Comparison of ENCODE assay signal across 11 cellular contexts in the genomic region with DNA sequence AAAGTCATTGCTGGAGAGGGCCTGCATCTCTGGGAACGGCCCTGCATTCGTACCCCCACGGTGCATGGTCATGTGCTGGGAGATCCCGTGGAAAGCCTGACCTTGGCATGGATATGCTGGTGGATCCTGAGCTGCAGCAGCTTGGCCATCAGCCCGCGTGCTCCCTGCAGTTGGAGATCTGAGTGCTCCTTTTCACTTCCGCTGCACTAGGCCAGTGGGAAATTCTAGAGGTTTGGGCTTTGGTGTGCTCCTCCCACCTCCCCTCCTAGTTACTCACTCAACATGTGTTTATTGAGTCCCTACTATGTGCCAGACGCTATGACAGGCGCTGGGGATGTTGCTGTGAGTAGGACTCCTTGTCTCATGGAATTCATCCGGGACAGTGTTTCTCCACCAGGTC.
DNase-seq lines count a peak whose midpoint lies in the region; ATAC-seq, FAIRE-seq and TF ChIP-seq lines count a peak whose summit lies in the region.
"Had no signal": no experiment of that assay in that cellular context is flagged by ENCODE, and none has a peak within 500 bp of the region (broad histone marks: within the 10 kb centered on the region; RNA-seq: fewer than 3 reads in every experiment).

No MANE protein-coding gene starts in this region.

- H3K9ac ChIP-seq in Loucy (ENCODE audit: low read depth, low read length, poor library complexity, severe bottlenecking): no peak overlapping the region
- H3K9ac ChIP-seq in astrocyte (ENCODE audit: low read length): no peak overlapping the region

- H3K4me1 ChIP-seq in Loucy (ENCODE audit: insufficient read depth, low read length, poor library complexity, severe bottlenecking) (peaks cover 21% of the 10 kb centered on the region), astrocyte (ENCODE audit: insufficient read depth, low read length) (peaks cover 10% of the 10 kb centered on the region)
- H3K4me1 ChIP-seq: ascending aorta had no signal

- H4K20me1 ChIP-seq in Loucy (ENCODE audit: insufficient read depth, low read length, poor library complexity, severe bottlenecking) (no peaks in the 10 kb centered on the region), astrocyte (ENCODE audit: insufficient read depth, low read length) (no peaks in the 10 kb centered on the region)

- H3K4me2 ChIP-seq in Loucy (ENCODE audit: low read depth, low read length, poor library complexity, severe bottlenecking) (peak overlapping the region; percentile 65), astrocyte (ENCODE audit: low read length) (peak overlapping the region; percentile 40)

- H2AFZ ChIP-seq in Loucy (ENCODE audit: low read length) (no peak overlapping the region), astrocyte (ENCODE audit: low read depth, low read length) (no peak overlapping the region)

- no peak for TF ChIP-seq CTCF in Loucy (conservative IDR thresholded peaks at IDR 0.05; ENCODE audit: low read length)
- TF ChIP-seq CTCF in astrocyte (IDR thresholded peaks at IDR 0.05; ENCODE audit: insufficient read depth, low read depth, low read length): no peak
- no peak for TF ChIP-seq CTCF in neural crest cell (conservative IDR thresholded peaks at IDR 0.05)

- DNase-seq in T-helper 1 cell (no peak), astrocyte (ENCODE audit: low read depth) (no peak), neural crest cell (ENCODE audit: low read depth, low spot score) (no peak), ecto neural progenitor cell (ENCODE audit: low spot score) (no peak), NCI-H82 treated with DMSO at 0.1 percent for 48 hours (lab: John Stamatoyannopoulos, UW; ENCODE audit: unreplicated experiment) (no peak)
- DNase-seq: SHP77 had no signal

- peaks cover 9% of the 10 kb centered on the region for H3F3A ChIP-seq in Loucy (ENCODE audit: low read depth)

- ATAC-seq in HG03565 (IDR thresholded peaks at IDR 0.05; ENCODE audit: unreplicated experiment): no peak

- no peaks in the 10 kb centered on the region for H3K9me2 ChIP-seq in Loucy (replicated peaks; ENCODE audit: low read depth, low read length)

- H3K27me3 Mint-ChIP-seq in T-helper 1 cell treated with Interleukin-12 subunit alpha and Interleukin-12 subunit beta and Interleukin-4 antibody, amounts not matched to agents 30 μg/mL and 1 μg/mL, for 36 hours (ENCODE audit: low read depth): peaks cover 25% of the 10 kb centered on the region
- H3K27me3 Mint-ChIP-seq in astrocyte (ENCODE audit: low read depth, unreplicated experiment) (peaks cover 7% of the 10 kb centered on the region), neural crest cell (ENCODE audit: low read depth) (no peaks in the 10 kb centered on the region)

- no peak for FAIRE-seq in astrocyte (lab: Jason Lieb, UNC)

- H3K36me3 ChIP-seq in Loucy (ENCODE audit: insufficient read depth, low read length) (no peaks in the 10 kb centered on the region), astrocyte (ENCODE audit: insufficient read depth, low read length) (no peaks in the 10 kb centered on the region)
- H3K36me3 ChIP-seq: ascending aorta had no signal

- no peaks in the 10 kb centered on the region for H3K9me3 Mint-ChIP-seq in T-helper 1 cell treated with Interleukin-12 subunit alpha and Interleukin-12 subunit beta and Interleukin-4 antibody, amounts not matched to agents 30 μg/mL and 1 μg/mL, for 36 hours
- H3K9me3 Mint-ChIP-seq in astrocyte (ENCODE audit: unreplicated experiment): peaks cover 2% of the 10 kb centered on the region
- H3K9me3 Mint-ChIP-seq in neural crest cell: no peaks in the 10 kb centered on the region

- H3K4me3 ChIP-seq in Loucy (ENCODE audit: low read length, poor library complexity, severe bottlenecking) (peak overlapping the region; percentile 53), astrocyte (ENCODE audit: insufficient read depth, low read depth, low read length) (no peak overlapping the region)
- H3K4me3 ChIP-seq: ascending aorta had no signal

- H3K27ac ChIP-seq in astrocyte (ENCODE audit: low read depth, low read length): no peak overlapping the region
- H3K27ac ChIP-seq: 22Rv1, ascending aorta had no signal

- H3K27ac Mint-ChIP-seq in T-helper 1 cell treated with Interleukin-12 subunit alpha and Interleukin-12 subunit beta and Interleukin-4 antibody, amounts not matched to agents 30 μg/mL and 1 μg/mL, for 36 hours: peak overlapping the region; percentile 66
- H3K27ac Mint-ChIP-seq in astrocyte (ENCODE audit: unreplicated experiment): no peak overlapping the region
- peak overlapping the region; percentile 83 for H3K27ac Mint-ChIP-seq in neural crest cell (ENCODE audit: unreplicated experiment)

- H3K36me3 Mint-ChIP-seq in T-helper 1 cell treated with Interleukin-12 subunit alpha and Interleukin-12 subunit beta and Interleukin-4 antibody, amounts not matched to agents 30 μg/mL and 1 μg/mL, for 36 hours (ENCODE audit: low read depth): no peaks in the 10 kb centered on the region
- no peaks in the 10 kb centered on the region for H3K36me3 Mint-ChIP-seq in astrocyte (ENCODE audit: low read depth, unreplicated experiment)
- H3K36me3 Mint-ChIP-seq in neural crest cell (ENCODE audit: low read depth): no peaks in the 10 kb centered on the region

- no peaks in the 10 kb centered on the region for H3K9me3 ChIP-seq in Loucy (ENCODE audit: insufficient read depth, low read depth, low read length)
- no peaks in the 10 kb centered on the region for H3K9me3 ChIP-seq in astrocyte (ENCODE audit: insufficient read depth, low read depth, low read length)
- H3K9me3 ChIP-seq: ascending aorta had no signal

- peak overlapping the region; percentile 36 for H3K4me3 Mint-ChIP-seq in T-helper 1 cell treated with Interleukin-12 subunit alpha and Interleukin-12 subunit beta and Interleukin-4 antibody, amounts not matched to agents 30 μg/mL and 1 μg/mL, for 36 hours
- no peak overlapping the region for H3K4me3 Mint-ChIP-seq in astrocyte (ENCODE audit: unreplicated experiment)
- H3K4me3 Mint-ChIP-seq in neural crest cell: no peak overlapping the region

- H3K27me3 ChIP-seq in Loucy (ENCODE audit: insufficient read depth, low read length, poor library complexity, severe bottlenecking): peaks cover 63% of the 10 kb centered on the region
- peaks cover 10% of the 10 kb centered on the region for H3K27me3 ChIP-seq in astrocyte (ENCODE audit: insufficient read depth, low read length)
- H3K27me3 ChIP-seq: ascending aorta had no signal

- no peaks in the 10 kb centered on the region for H3K79me2 ChIP-seq in Loucy (ENCODE audit: insufficient read depth, low read length)
- no peaks in the 10 kb centered on the region for H3K79me2 ChIP-seq in astrocyte (ENCODE audit: insufficient read depth, low read length)

- peaks cover 24% of the 10 kb centered on the region for H3K4me1 Mint-ChIP-seq in T-helper 1 cell treated with Interleukin-12 subunit alpha and Interleukin-12 subunit beta and Interleukin-4 antibody, amounts not matched to agents 30 μg/mL and 1 μg/mL, for 36 hours (ENCODE audit: low read depth)
- H3K4me1 Mint-ChIP-seq in astrocyte (ENCODE audit: low read depth, unreplicated experiment) (peaks cover 18% of the 10 kb centered on the region), neural crest cell (peaks cover 37% of the 10 kb centered on the region)
